ENCODE assay signal across 8 cellular contexts in genomic region chr10:11612004-11613001, GRCh38. TPM values are rescaled to one million over a fixed set of nuclear protein-coding genes. Genes with fewer than 3 reads are reported as not detected.
DNase-seq lines count a peak whose midpoint lies in the region; ATAC-seq, FAIRE-seq and TF ChIP-seq lines count a peak whose summit lies in the region.

No MANE protein-coding gene starts in this region.

- no peaks in the 10 kb centered on the region for H3K36me3 ChIP-seq in CD8-positive, alpha-beta memory T cell (ENCODE audit: insufficient read depth, low read length)
- H3K36me3 ChIP-seq in IMR-90 (ENCODE audit: control insufficient read depth, insufficient read depth, low read length) (no peaks in the 10 kb centered on the region), iPS DF 6.9 (ENCODE audit: control insufficient read depth, insufficient read depth, low read length) (no peaks in the 10 kb centered on the region), skeletal muscle tissue (ENCODE audit: control insufficient read depth in 3 of 3, insufficient read depth in 3 of 3, low read length in 3 of 3) (no peaks in the 10 kb centered on the region)

- H3K4me1 ChIP-seq in CD8-positive, alpha-beta memory T cell (ENCODE audit: insufficient read depth, low read length) = peaks cover 6% of the 10 kb centered on the region
- H3K4me1 ChIP-seq in IMR-90 (ENCODE audit: control insufficient read depth, insufficient read depth, low read length) (peaks cover 4% of the 10 kb centered on the region), iPS DF 6.9 (ENCODE audit: control insufficient read depth, insufficient read depth, low read length) (peaks cover 3% of the 10 kb centered on the region; the same call in 1 of the 2 replicates), skeletal muscle tissue (ENCODE audit: control insufficient read depth in 3 of 3, insufficient read depth in 3 of 3, low read length in 3 of 3) (peaks cover 9 to 16% (median 10%) of the 10 kb centered on the region in 3 donors)

- no peak overlapping the region for H2BK20ac ChIP-seq in IMR-90 (ENCODE audit: low read depth, low read length)

- H4K91ac ChIP-seq in IMR-90 (ENCODE audit: insufficient read depth, low read depth, low read length) = peak overlapping the region; percentile 62; the same call in 1 of the 2 replicates

- dilution Hi-C loops in IMR-90 (cut with HindIII; ENCODE audit: low sequenced_read_pairs, unreplicated experiment) = no loop called here

- ATAC-seq in IMR-90 (ENCODE audit: low read depth) (no peak), GM19351 (IDR thresholded peaks at IDR 0.05; ENCODE audit: unreplicated experiment) (no peak)
- peak; percentile 53 to 57 for ATAC-seq in activated naive CD4-positive, alpha-beta T cell treated with anti-CD3 and anti-CD28 coated beads, Interleukin-2, amount 50 U/mL, for 72 hours

- H3K27ac ChIP-seq in CD8-positive, alpha-beta memory T cell (ENCODE audit: low read depth, low read length) = peak overlapping the region; percentile 79
- H3K27ac ChIP-seq in IMR-90 (ENCODE audit: insufficient read depth, low read length) = peak overlapping the region; percentile 59; the same call in 1 of the 2 replicates
- no peak overlapping the region for H3K27ac ChIP-seq in iPS DF 6.9 (ENCODE audit: low read length)
- H3K27ac ChIP-seq in skeletal muscle tissue (ENCODE audit: low read depth, low read length) = peak overlapping the region; percentile 45

- H2BK15ac ChIP-seq in IMR-90 (ENCODE audit: low read depth, low read length) = no peak overlapping the region

- H3K9me1 ChIP-seq in IMR-90 (ENCODE audit: insufficient read depth, low read length) = no peaks in the 10 kb centered on the region

- no peak for TF ChIP-seq CTCF in IMR-90 (conservative IDR thresholded peaks at IDR 0.05; ENCODE audit: low read depth, low read length)

- POLR2A ChIA-PET in CD8-positive, alpha-beta memory T cell (lab: Charles Lee) = interaction anchor here (0.7 kb wide), 1 partner anchor 10 kb away, joined by 4 read pairs; no protein-coding TSS in a partner anchor
- POLR2A ChIA-PET in IMR-90 (lab: Charles Lee; ENCODE audit: unreplicated experiment) = no interaction called here

- H3K27me3 Mint-ChIP-seq in CD8-positive, alpha-beta memory T cell = peaks cover 6 to 16% of the 10 kb centered on the region in 2 donors

- no peak overlapping the region for H3K56ac ChIP-seq in IMR-90 (ENCODE audit: extremely low read depth, insufficient read depth, low read length)

- intact Hi-C loops in IMR-90 (cut with micrococcal nuclease) = loop anchor here (5.0 kb wide), 2 partner anchors 95 to 115 kb away; no protein-coding TSS in a partner anchor

- H3K9ac ChIP-seq in IMR-90 (ENCODE audit: low read depth, low read length) (peak overlapping the region; percentile 64; the same call in 1 of the 2 replicates), skeletal muscle tissue (ENCODE audit: low read depth in 1 of 3, low read length in 3 of 3) (peak overlapping the region; percentile 75 to 84 (median 81))

- H3K4me2 ChIP-seq in IMR-90 (ENCODE audit: low read depth, low read length) = peak overlapping the region; percentile 94

- H2BK5ac ChIP-seq in IMR-90 (ENCODE audit: low read depth, low read length, poor library complexity, severe bottlenecking) = no peak overlapping the region

- H3K14ac ChIP-seq in IMR-90 (replicated peaks; ENCODE audit: low read depth, low read length) = no peak overlapping the region

- no peak for TF ChIP-seq RAD21 in IMR-90 (IDR thresholded peaks at IDR 0.05; ENCODE audit: low read length)

- H4K5ac ChIP-seq in IMR-90 (ENCODE audit: low read depth, low read length) = peak overlapping the region; percentile 74; the same call in 1 of the 2 replicates

- H3K27me3 ChIP-seq in CD8-positive, alpha-beta memory T cell (ENCODE audit: insufficient read depth, low read length, poor library complexity, severe bottlenecking) = no peaks in the 10 kb centered on the region
- no peaks in the 10 kb centered on the region for H3K27me3 ChIP-seq in IMR-90 (ENCODE audit: control insufficient read depth, insufficient read depth, low read length)
- H3K27me3 ChIP-seq in iPS DF 6.9 (ENCODE audit: control insufficient read depth, insufficient read depth, low read length) = no peaks in the 10 kb centered on the region
- no peaks in the 10 kb centered on the region for H3K27me3 ChIP-seq in skeletal muscle tissue (ENCODE audit: control insufficient read depth in 3 of 3, insufficient read depth in 3 of 3, low read length in 3 of 3)

- peak overlapping the region; percentile 67 for H3K23ac ChIP-seq in IMR-90 (ENCODE audit: low read depth, low read length)

- H2AFZ ChIP-seq in IMR-90 (replicated peaks; ENCODE audit: low read length, poor library complexity) = peak overlapping the region; percentile 97

- H3K36me3 Mint-ChIP-seq in CD8-positive, alpha-beta memory T cell = peaks cover 0 to 4% (median 0%) of the 10 kb centered on the region in 3 donors
- H3K36me3 Mint-ChIP-seq in activated naive CD4-positive, alpha-beta T cell treated with anti-CD3 and anti-CD28 coated beads, Interleukin-2, amount 50 U/mL, for 72 hours = peaks cover 4 to 20% of the 10 kb centered on the region in 2 donors

- H3K27ac Mint-ChIP-seq in CD8-positive, alpha-beta memory T cell = peak overlapping the region; percentile 59 to 92 (median 88)
- peak overlapping the region; percentile 81 to 92 for H3K27ac Mint-ChIP-seq in activated naive CD4-positive, alpha-beta T cell treated with anti-CD3 and anti-CD28 coated beads, Interleukin-2, amount 50 U/mL, for 72 hours

- no peak for FAIRE-seq in urothelium cell line (lab: Jason Lieb, UNC)

- H2AK9ac ChIP-seq in IMR-90 (replicated peaks; ENCODE audit: low read depth, low read length, poor library complexity) = peak overlapping the region; percentile 25

- H2AK5ac ChIP-seq in IMR-90 (ENCODE audit: low read depth, low read length) = no peak overlapping the region

- H4K20me1 ChIP-seq in IMR-90 (ENCODE audit: insufficient read depth, low read length) = peaks cover 3% of the 10 kb centered on the region; the same call in 1 of the 2 replicates

- 17% methylated on average over 1 of the region's 12 CpGs; no CpG with 5 or more reads in 1 of the 2 experiments for WGBS in IMR-90 (ENCODE audit: extremely low coverage in 2 of 2, insufficient read length in 1 of 2), 2 experiments
- WGBS in iPS DF 6.9 (ENCODE audit: insufficient coverage, insufficient read length) = no CpG with 5 or more reads among the region's 12 CpGs

- no peak overlapping the region for H2BK120ac ChIP-seq in IMR-90 (ENCODE audit: low read depth, low read length)

- in situ Hi-C loops in IMR-90 (cut with MboI; ENCODE audit: low sequenced_read_pairs) = no loop called here

- H3K79me1 ChIP-seq in IMR-90 (ENCODE audit: low read depth in 1 of 2, low read length in 2 of 2) = peaks cover 13 to 27% of the 10 kb centered on the region in 2 experiments

- TF ChIP-seq POLR2A in IMR-90 (IDR thresholded peaks at IDR 0.05; ENCODE audit: low read depth, low read length) = no peak

- H3K18ac ChIP-seq in IMR-90 (ENCODE audit: low read depth, low read length) = no peak overlapping the region; the same call in 1 of the 2 replicates

- H3K4me3 ChIP-seq in CD8-positive, alpha-beta memory T cell (ENCODE audit: low read length) = peak overlapping the region; percentile 67
- peak overlapping the region; percentile 87 for H3K4me3 ChIP-seq in IMR-90 (ENCODE audit: insufficient read depth, low read depth, low read length)
- H3K4me3 ChIP-seq in iPS DF 6.9 (ENCODE audit: low read length) = peak overlapping the region; percentile 73; the same call in 1 of the 2 replicates
- peak overlapping the region; percentile 77 to 85 (median 82) for H3K4me3 ChIP-seq in skeletal muscle tissue (ENCODE audit: low read length in 3 of 3)

- H3K9me3 Mint-ChIP-seq in CD8-positive, alpha-beta memory T cell = peaks cover 2 to 12% (median 8%) of the 10 kb centered on the region in 5 donors
- H3K9me3 Mint-ChIP-seq in activated naive CD4-positive, alpha-beta T cell treated with anti-CD3 and anti-CD28 coated beads, Interleukin-2, amount 50 U/mL, for 72 hours = peaks cover 0 to 11% of the 10 kb centered on the region in 2 donors

- CTCF ChIA-PET in CD8-positive, alpha-beta memory T cell (lab: Charles Lee) = interaction anchor here (0.7 to 2.1 kb wide), 3 partner anchors 9 to 146 kb away, joined by 3 to 5 read pairs (median 4); no protein-coding TSS in a partner anchor
- CTCF ChIA-PET in IMR-90 (lab: Yijun Ruan, JAX) = no interaction called here

- no peaks in the 10 kb centered on the region for H3K9me3 ChIP-seq in CD8-positive, alpha-beta memory T cell (ENCODE audit: low read length)
- H3K9me3 ChIP-seq in IMR-90 (ENCODE audit: control insufficient read depth, insufficient read depth, low read length) (no peaks in the 10 kb centered on the region), iPS DF 6.9 (ENCODE audit: control insufficient read depth, insufficient read depth, low read length) (no peaks in the 10 kb centered on the region), skeletal muscle tissue (ENCODE audit: control insufficient read depth in 3 of 3, low read length in 3 of 3) (no peaks in the 10 kb centered on the region)

- peak overlapping the region; percentile 30; the same call in 1 of the 2 replicates for H3K4ac ChIP-seq in IMR-90 (ENCODE audit: low read depth, low read length)

- peaks cover 11 to 61% (median 41%) of the 10 kb centered on the region in 3 donors for H3K4me1 Mint-ChIP-seq in CD8-positive, alpha-beta memory T cell

- peak overlapping the region; percentile 89 to 95 (median 92) for H3K4me3 Mint-ChIP-seq in CD8-positive, alpha-beta memory T cell

- BruUV-seq in IMR-90 (replicated peaks; lab: Mats Ljungman, UMichigan) = no TSS peak

- peak overlapping the region; percentile 73 to 97 for H4K8ac ChIP-seq in IMR-90 (ENCODE audit: low read depth in 2 of 2, low read length in 2 of 2)

- peak in 1 of 5 donors; percentile 27 for DNase-seq in CD8-positive, alpha-beta memory T cell
- DNase-seq in IMR-90 (no peak), iPS DF 6.9 (ENCODE audit: low read depth, low spot score) (no peak), anterior cingulate cortex (lab: John Stamatoyannopoulos, UW) (no peak), urothelium cell line (ENCODE audit: low spot score) (no peak)
- DNase-seq in activated naive CD4-positive, alpha-beta T cell treated with anti-CD3 and anti-CD28 coated beads, Interleukin-2, amount 50 U/mL, for 72 hours (ENCODE audit: low spot score in 2 of 2) = no peak

TF ChIP-seq in IMR-90, 13 proteins besides CTCF, POLR2A, EP300 and RAD21 (continues in another document):
- no peak for TF ChIP-seq NFE2L2 (IDR thresholded peaks at IDR 0.05; ENCODE audit: low read depth, low read length)

RNA-seq across cellular contexts. Expression of gene USP6NL, which starts 0.9 kb away (rescaled TPM):
- 1 to 10 TPM; 1.9 to 3.2 TPM for total RNA-seq in CD8-positive, alpha-beta memory T cell
- 1.3 TPM for polyA plus RNA-seq in CD8-positive, alpha-beta memory T cell
- total RNA-seq in IMR-90 (2012; rRNA removed) (9.1 and 11.9 TPM in 2 replicates), skeletal muscle tissue (4.7 TPM)
- polyA plus RNA-seq in IMR-90 (2012; rRNA removed) = 7.0 and 7.8 TPM in 2 replicates
- 5.4 and 5.8 TPM in 2 replicates for polyA plus RNA-seq in IMR-90 (2012; cell fraction: cytosol; rRNA removed)
- 4.4 and 9.0 TPM in 2 replicates for polyA plus RNA-seq in IMR-90 (2012; cell fraction: nucleus; rRNA removed; ENCODE audit: low replicate concordance)
- total RNA-seq in activated naive CD4-positive, alpha-beta T cell treated with anti-CD3 and anti-CD28 coated beads, Interleukin-2, amount 50 U/mL, for 72 hours = 1 to 10 TPM; 1.3 to 3.3 TPM

Comparison
In these comparisons a context has a peak if more than half of its experiments do, and no peak if none do; other contexts are left out.
1. ATAC-seq: peak in activated naive CD4-positive, alpha-beta T cell treated with anti-CD3 and anti-CD28 coated beads, Interleukin-2, amount 50 U/mL, for 72 hours (2 of 2); none in IMR-90 (single experiment) and GM19351 (single experiment).
2. Peak in every context shown above with its lines, with median percentiles within 50 percentile points of each other: H3K4me3 ChIP-seq.